ENCODE assay signal across 16 cellular contexts in genomic region chr12:132439333-132439904, GRCh38. TPM values are rescaled to one million over a fixed set of nuclear protein-coding genes. Genes with fewer than 3 reads are reported as not detected.
A peak's percentile ranks its signal among the peaks of the same experiment; 100 is the strongest.
DNase-seq lines count a peak whose midpoint lies in the region; ATAC-seq, FAIRE-seq and TF ChIP-seq lines count a peak whose summit lies in the region.
"Had no signal": no experiment of that assay in that cellular context is flagged by ENCODE, and none has a peak within 500 bp of the region (broad histone marks: within the 10 kb centered on the region; RNA-seq: fewer than 3 reads in every experiment).

No MANE protein-coding gene starts in this region.

- H3K4me1 ChIP-seq in HepG2 (ENCODE audit: insufficient read depth, low read length) = peaks cover 71% of the 10 kb centered on the region
- no peaks in the 10 kb centered on the region for H3K4me1 ChIP-seq in right lobe of liver
- no peaks in the 10 kb centered on the region for H3K4me1 ChIP-seq in GM12878 (ENCODE audit: control insufficient read depth, insufficient read depth, low read length)
- H3K4me1 ChIP-seq in thymus (ENCODE audit: control insufficient read depth, insufficient read depth, low read length) = peaks cover 11% of the 10 kb centered on the region
- H3K4me1 ChIP-seq in prostate gland (replicated peaks) = no peaks in the 10 kb centered on the region
- H3K4me1 ChIP-seq in BE2C = no peaks in the 10 kb centered on the region
- H3K4me1 ChIP-seq: adrenal gland, psoas muscle had no signal

- in situ Hi-C loops in HepG2 (cut with HindIII; ENCODE audit: extremely low pct_ligation_motif_present, low pct_unique_long_range_greater_than_20kb) (no loop called here), GM12878 (cut with MboI) (no loop called here)

- no peaks in the 10 kb centered on the region for H3K36me3 ChIP-seq in HepG2 (replicated peaks in 1 of 2; ENCODE audit: control insufficient read depth in 1 of 2, insufficient read depth in 2 of 2, low read length in 2 of 2)
- H3K36me3 ChIP-seq in right lobe of liver = no peaks in the 10 kb centered on the region
- no peaks in the 10 kb centered on the region for H3K36me3 ChIP-seq in GM12878 (ENCODE audit: control insufficient read depth in 2 of 2, insufficient read depth in 2 of 2, low read length in 1 of 2)
- H3K36me3 ChIP-seq in thymus (ENCODE audit: control insufficient read depth, insufficient read depth) = no peaks in the 10 kb centered on the region
- no peaks in the 10 kb centered on the region for H3K36me3 ChIP-seq in prostate gland
- H3K36me3 ChIP-seq in BE2C = no peaks in the 10 kb centered on the region
- H3K36me3 ChIP-seq: adrenal gland had no signal

- H3K79me2 ChIP-seq in HepG2 (ENCODE audit: insufficient read depth, low read length) (no peaks in the 10 kb centered on the region), GM12878 (ENCODE audit: control insufficient read depth, insufficient read depth, low read length) (no peaks in the 10 kb centered on the region)

- H3K4me3 ChIP-seq in HepG2 (replicated peaks in 1 of 3; ENCODE audit: insufficient read depth in 1 of 3, low read depth in 2 of 3, low read length in 3 of 3) (no peak overlapping the region), right lobe of liver (no peak overlapping the region), GM12878 (no peak overlapping the region), thymus (ENCODE audit: low read length) (no peak overlapping the region), prostate gland (no peak overlapping the region), BE2C (ENCODE audit: low read depth, low read length) (no peak overlapping the region)
- H3K4me3 ChIP-seq: adrenal gland, psoas muscle had no signal

- DNase-seq in HepG2 (ENCODE audit: low spot score) (no peak), right lobe of liver (no peak), NOMO-1 (lab: John Stamatoyannopoulos, UW; ENCODE audit: unreplicated experiment in 2 of 2) (peak; percentile 61 to 66), GM12878 (ENCODE audit: low read depth, low spot score) (no peak), prostate gland (ENCODE audit: low spot score) (no peak), BE2C (no peak), NCI-H2196 treated with DMSO at 0.1 percent for 48 hours (lab: John Stamatoyannopoulos, UW; ENCODE audit: unreplicated experiment) (no peak)
- DNase-seq: adrenal gland, NCI-H1436 treated with DMSO at 0.1 percent for 48 hours, NCI-H524 treated with DMSO at 0.1 percent for 48 hours, psoas muscle, trophoblast cell had no signal

- peak; percentile 37; the same call in 1 of the 2 replicates for TF ChIP-seq CTCF in HepG2 (CRISPR knock-in tag; IDR thresholded peaks at IDR 0.05)
- no peak for TF ChIP-seq CTCF in right lobe of liver (IDR thresholded peaks at IDR 0.05)
- no peak for TF ChIP-seq CTCF in GM12878 (IDR thresholded peaks at IDR 0.05 in 2 of 3, conservative IDR thresholded peaks at IDR 0.05 in 1 of 3; ENCODE audit: control insufficient read depth in 2 of 3, extremely low read depth in 1 of 3, insufficient read depth in 1 of 3, low read depth in 3 of 3, low read length in 3 of 3)
- TF ChIP-seq CTCF in prostate gland (IDR thresholded peaks at IDR 0.05) = no peak
- no peak for TF ChIP-seq CTCF in BE2C (IDR thresholded peaks at IDR 0.05; ENCODE audit: low read depth, low read length)

- TF ChIP-seq RAD21 in HepG2 (CRISPR knock-in tag; IDR thresholded peaks at IDR 0.05) (no peak), GM12878 (IDR thresholded peaks at IDR 0.05; ENCODE audit: insufficient read depth, low read depth, low read length) (0 out of 2 replicates have a peak, but pooled peaks have one; percentile 29)

- POLR2A ChIA-PET in HepG2 (lab: Yijun Ruan, JAX) (no interaction called here), GM12878 (lab: Charles Lee) (no interaction called here)

- H3K9me3 ChIP-seq in HepG2 (ENCODE audit: low read length) = no peaks in the 10 kb centered on the region
- no peaks in the 10 kb centered on the region for H3K9me3 ChIP-seq in right lobe of liver
- no peaks in the 10 kb centered on the region for H3K9me3 ChIP-seq in GM12878 (replicated peaks; ENCODE audit: control insufficient read depth, insufficient read depth, low read length)
- H3K9me3 ChIP-seq in thymus (ENCODE audit: control insufficient read depth) = no peaks in the 10 kb centered on the region
- H3K9me3 ChIP-seq in prostate gland = no peaks in the 10 kb centered on the region
- H3K9me3 ChIP-seq in BE2C = no peaks in the 10 kb centered on the region
- H3K9me3 ChIP-seq: adrenal gland, psoas muscle had no signal

- TF ChIP-seq EP300 in HepG2 (IDR thresholded peaks at IDR 0.05; ENCODE audit: low read depth in 2 of 2, low read length in 2 of 2) = no peak
- TF ChIP-seq EP300 in HepG2 (CRISPR knock-in tag; IDR thresholded peaks at IDR 0.05; ENCODE audit: borderline replicate concordance) = no peak
- no peak for TF ChIP-seq EP300 in GM12878 (IDR thresholded peaks at IDR 0.05; ENCODE audit: borderline replicate concordance in 1 of 2, control insufficient read depth in 1 of 2, low read depth in 2 of 2, low read length in 2 of 2)

- H3K27me3 ChIP-seq in HepG2 (ENCODE audit: control insufficient read depth in 1 of 2, insufficient read depth in 2 of 2, low read length in 2 of 2) (peaks cover 7 to 49% of the 10 kb centered on the region in 2 experiments), right lobe of liver (no peaks in the 10 kb centered on the region), GM12878 (replicated peaks in 1 of 2; ENCODE audit: control insufficient read depth in 2 of 2, insufficient read depth in 2 of 2, low read length in 1 of 2) (peaks cover 0 to 2% of the 10 kb centered on the region in 2 experiments; a peak in 3 of 4 replicates), thymus (ENCODE audit: control insufficient read depth, insufficient read depth) (no peaks in the 10 kb centered on the region), prostate gland (replicated peaks; ENCODE audit: insufficient read depth) (peaks cover 3% of the 10 kb centered on the region), BE2C (peaks cover 28% of the 10 kb centered on the region)

- H3K4me2 ChIP-seq in HepG2 (ENCODE audit: low read depth, low read length) = no peak overlapping the region
- H3K4me2 ChIP-seq in GM12878 (ENCODE audit: control insufficient read depth, insufficient read depth) = no peak overlapping the region

- intact Hi-C loops in HepG2 (cut with micrococcal nuclease; ENCODE audit: unreplicated experiment) = no loop called here
- intact Hi-C loops in right lobe of liver (cut with DNase I) = no loop called here
- intact Hi-C loops in GM12878 (cut with micrococcal nuclease; ENCODE audit: unreplicated experiment) = no loop called here
- intact Hi-C loops in prostate gland (cut with DNase I) = no loop called here

- CTCF ChIA-PET in HepG2 (lab: Yijun Ruan, JAX; ENCODE audit: low intra/inter-chr PET ratio, low total read pairs) = no interaction called here
- CTCF ChIA-PET in GM12878 (lab: Yijun Ruan, JAX) = no interaction called here

- ATAC-seq in HepG2 = peak; percentile 29; the same call in 1 of the 3 replicates
- no peak for ATAC-seq in right lobe of liver
- no peak; the same call in 1 of the 3 replicates for ATAC-seq in GM12878
- ATAC-seq: psoas muscle had no signal

- 81% methylated on average over 25 of the region's 28 CpGs for WGBS in HepG2 (ENCODE audit: low lambda C conversion rate)
- 68% methylated on average over 22 of the region's 28 CpGs for WGBS in right lobe of liver (ENCODE audit: insufficient coverage, low coverage, low lambda C conversion rate, missing lambda C conversion rate)
- 25% methylated on average over 27 of the region's 28 CpGs for WGBS in GM12878 (ENCODE audit: insufficient coverage, insufficient replicate concordance, low lambda C conversion rate, missing lambda C conversion rate)
- 35% methylated on average over 28 of the region's 28 CpGs for WGBS in thymus
- 88% methylated on average over 28 of the region's 28 CpGs for WGBS in prostate gland

- TF ChIP-seq POLR2A in HepG2 (IDR thresholded peaks at IDR 0.05; ENCODE audit: insufficient read depth in 1 of 2, low read depth in 2 of 2, low read length in 2 of 2) = no peak
- TF ChIP-seq POLR2A in right lobe of liver (IDR thresholded peaks at IDR 0.05) = no peak
- TF ChIP-seq POLR2A in GM12878 (IDR thresholded peaks at IDR 0.05; ENCODE audit: low read depth, low read length) = no peak
- no peak for TF ChIP-seq POLR2A in prostate gland (IDR thresholded peaks at IDR 0.05)

- H2AFZ ChIP-seq in HepG2 (ENCODE audit: low read length) (no peak overlapping the region), GM12878 (ENCODE audit: control insufficient read depth, low read depth, low read length) (no peak overlapping the region)

- H4K20me1 ChIP-seq in HepG2 (ENCODE audit: insufficient read depth, low read length) = no peaks in the 10 kb centered on the region
- no peaks in the 10 kb centered on the region for H4K20me1 ChIP-seq in GM12878 (ENCODE audit: control insufficient read depth, insufficient read depth)

- SMC1A ChIA-PET in GM12878 (lab: Charles Lee; ENCODE audit: uncharacterized antibody, unreplicated experiment) = no interaction called here

- no peak overlapping the region for H3K9ac ChIP-seq in HepG2 (ENCODE audit: insufficient read depth, low read depth, low read length)
- no peak overlapping the region for H3K9ac ChIP-seq in GM12878 (ENCODE audit: control insufficient read depth, insufficient read depth, low read length)

- H3K27ac ChIP-seq in HepG2 (ENCODE audit: extremely low read length, insufficient read depth, low read length) = no peak overlapping the region
- H3K27ac ChIP-seq in right lobe of liver = no peak overlapping the region
- no peak overlapping the region for H3K27ac ChIP-seq in GM12878 (ENCODE audit: control insufficient read depth, insufficient read depth)
- H3K27ac ChIP-seq in thymus (ENCODE audit: low read depth) = peak overlapping the region; percentile 74
- no peak overlapping the region for H3K27ac ChIP-seq in prostate gland
- H3K27ac ChIP-seq: adrenal gland, epithelial cell of prostate, psoas muscle had no signal

- BruUV-seq in HepG2 (replicated peaks; lab: Mats Ljungman, UMichigan) (no TSS peak), GM12878 (replicated peaks; lab: Mats Ljungman, UMichigan) (no TSS peak)

- no peak for FAIRE-seq in HepG2 (lab: Jason Lieb, UNC)
- no peak for FAIRE-seq in GM12878 (lab: Jason Lieb, UNC)
- FAIRE-seq: GM12892, keratinocyte had no signal

- RAD21 ChIA-PET in GM12878 (lab: Charles Lee; ENCODE audit: unreplicated experiment) = no interaction called here

RNA-seq across cellular contexts. Expression of gene FBRSL1, which starts 50.5 kb away (rescaled TPM):
- total RNA-seq in HepG2 (2016; rRNA removed; fragmentation: Illumina TruSeq; extraction: Trizol) (3.7 and 7.9 TPM in 2 replicates), right lobe of liver (10 to 100 TPM; 16.2 to 27.6 (median 23.3) TPM), GM12878 (2014; rRNA removed) (4.5 and 6.3 TPM in 2 replicates), GM12878 (2014; rRNA removed; fragmentation: Illumina TruSeq; extraction: Trizol) (2.0 and 6.7 TPM in 2 replicates), GM12878 (2021) (53.4 and 55.1 TPM in 2 replicates), prostate gland (10 to 100 TPM; 34.2 to 69.2 TPM)
- total RNA-seq in HepG2 (2016; cell fraction: cytosol; rRNA removed; fragmentation: Illumina TruSeq; extraction: Trizol; ENCODE audit: low read depth) = 2.7 and 3.6 TPM in 2 replicates
- total RNA-seq in HepG2 (2016; cell fraction: insoluble cytoplasmic fraction; rRNA removed; fragmentation: Illumina TruSeq; extraction: Trizol) = 5.4 and 6.9 TPM in 2 replicates
- total RNA-seq in HepG2 (2016; cell fraction: membrane; rRNA removed; fragmentation: Illumina TruSeq; extraction: Trizol) = 7.0 and 9.3 TPM in 2 replicates
- 10.9 and 11.0 TPM in 2 replicates for total RNA-seq in HepG2 (2016; cell fraction: nucleus; rRNA removed; fragmentation: Illumina TruSeq; extraction: Trizol)
- polyA plus RNA-seq in HepG2 (2011; rRNA removed) (3.6 and 4.9 TPM in 2 replicates), GM12878 (2011; rRNA removed) (0.40 and 0.81 TPM in 2 replicates), GM12878 (2014; fragmentation: Illumina TruSeq; extraction: Trizol) (1.1 and 12.3 TPM in 2 replicates), GM12878 (2014; fragmentation: Nextera tagmentation; extraction: Ambion mirVana) (under 1 TPM; 0.19 to 0.58 TPM), GM12878 (2014; rRNA removed) (19.9 and 29.3 TPM in 2 replicates), GM12878 (2016; fragmentation: Nextera tagmentation; extraction: Ambion mirVana) (1 to 10 TPM; 1.4 to 1.9 TPM), thymus (28.7 TPM)
- polyA plus RNA-seq in HepG2 (2011; cell fraction: cytosol; rRNA removed) = 3.0 and 6.0 TPM in 2 replicates
- 50.9 and 76.3 TPM in 2 replicates for polyA plus RNA-seq in HepG2 (2011; cell fraction: nucleus; rRNA removed)
- 25.5 and 31.0 TPM in 2 replicates for polyA plus RNA-seq in HepG2 (2012)
- polyA plus RNA-seq in HepG2 (2016; cell fraction: cytosol; fragmentation: Illumina TruSeq; extraction: Trizol; ENCODE audit: low read depth) = 5.9 and 6.4 TPM in 2 replicates
- polyA plus RNA-seq in HepG2 (2016; cell fraction: insoluble cytoplasmic fraction; fragmentation: Illumina TruSeq; extraction: Trizol; ENCODE audit: low read depth) = 20.0 and 28.2 TPM in 2 replicates
- 20.5 and 23.8 TPM in 2 replicates for polyA plus RNA-seq in HepG2 (2016; cell fraction: membrane; fragmentation: Illumina TruSeq; extraction: Trizol; ENCODE audit: low read depth)
- polyA plus RNA-seq in HepG2 (2016; cell fraction: nucleus; fragmentation: Illumina TruSeq; extraction: Trizol; ENCODE audit: insufficient read depth, low read depth) = 64.1 and 69.3 TPM in 2 replicates
- polyA minus RNA-seq in HepG2 (2011; rRNA and poly(A)+ RNA removed; ENCODE audit: low replicate concordance) = 3.8 and 7.6 TPM in 2 replicates
- 17.3 and 28.7 TPM in 2 replicates for polyA minus RNA-seq in HepG2 (2011; cell fraction: cytosol; rRNA and poly(A)+ RNA removed)
- 8.5 and 11.2 TPM in 2 replicates for polyA minus RNA-seq in HepG2 (2011; cell fraction: nucleus; rRNA and poly(A)+ RNA removed)
- total RNA-seq in GM12878 (2013; cell fraction: nucleolus; rRNA removed) = 30.6 and 38.6 TPM in 2 replicates
- polyA plus RNA-seq in GM12878 (2011; ENCODE audit: low read depth) = 34.4 TPM
- 2.6 and 7.9 TPM in 2 replicates for polyA plus RNA-seq in GM12878 (2011; cell fraction: cytosol; rRNA removed)
- 17.0 and 38.4 TPM in 2 replicates for polyA plus RNA-seq in GM12878 (2011; cell fraction: nucleus; rRNA removed)
- 21.0 and 21.8 TPM in 2 replicates for polyA plus RNA-seq in GM12878 (2012)
- 0.59 and 2.1 TPM in 2 replicates for polyA minus RNA-seq in GM12878 (2011; rRNA and poly(A)+ RNA removed)
- 7.5 and 13.1 TPM in 2 replicates for polyA minus RNA-seq in GM12878 (2011; cell fraction: cytosol; rRNA and poly(A)+ RNA removed)
- polyA minus RNA-seq in GM12878 (2011; cell fraction: nucleus; rRNA and poly(A)+ RNA removed) = 2.8 and 6.9 TPM in 2 replicates
- 168 TPM for polyA plus RNA-seq in BE2C (2012; ENCODE audit: insufficient read depth, insufficient read length, low read depth)

Comparison
In these comparisons a context has a peak if more than half of its experiments do, and no peak if none do; other contexts are left out.
1. DNase-seq: peak in NOMO-1 (2 of 2); none in HepG2 (single experiment), right lobe of liver (0 of 3), GM12878 (single experiment), prostate gland (single experiment), BE2C (single experiment) and NCI-H2196 treated with DMSO at 0.1 percent for 48 hours (single experiment).
2. Of the 75 proteins assayed by ChIP-seq in both HepG2 and GM12878: peak only in HepG2: CTCF, ZBTB33 and ZNF687; only in GM12878: RAD21; in both: none; in neither: 71.